8 cellular contexts compared by ENCODE assay signal in the genomic region with DNA sequence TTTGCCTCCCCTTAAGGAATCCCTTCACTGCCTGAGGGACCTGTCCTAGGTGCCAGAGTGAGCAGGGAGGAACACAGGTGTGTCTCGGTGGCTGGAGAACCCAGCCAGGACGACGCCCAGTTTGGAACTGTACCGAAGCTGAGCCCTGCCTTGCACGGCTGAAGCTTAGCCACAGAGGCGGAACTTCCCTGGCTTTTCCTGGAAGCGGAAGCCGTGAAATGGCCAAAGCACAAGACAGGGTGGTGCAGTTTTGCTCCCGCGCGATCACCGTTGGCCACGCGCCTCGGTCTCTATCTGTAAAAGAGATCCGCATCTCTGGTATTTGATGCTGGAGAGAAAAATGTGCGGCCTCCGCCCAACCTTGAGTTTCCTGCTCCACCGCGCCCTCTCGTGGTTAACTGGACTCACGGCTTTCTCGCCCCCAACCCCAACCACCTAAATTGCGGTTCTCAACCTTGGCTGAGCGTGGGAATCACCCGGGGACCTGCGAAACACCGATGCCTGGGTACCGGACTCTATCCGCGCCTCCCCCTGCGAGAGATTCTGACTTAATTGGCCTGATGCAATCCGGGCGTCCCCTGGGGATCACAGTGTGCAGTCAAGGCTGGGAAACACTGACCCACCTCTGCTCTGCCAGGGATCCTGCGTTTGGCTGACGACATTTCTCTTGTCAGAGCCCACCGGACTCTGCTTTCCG.
A peak's percentile ranks its signal among the peaks of the same experiment; 100 is the strongest.
DNase-seq lines count a peak whose midpoint lies in the region; ATAC-seq and TF ChIP-seq lines count a peak whose summit lies in the region.

No MANE protein-coding gene starts in this region.

- peak overlapping the region; percentile 11 for H2BK5ac ChIP-seq in IMR-90 (ENCODE audit: low read depth, low read length, poor library complexity, severe bottlenecking)

- H4K5ac ChIP-seq in IMR-90 (ENCODE audit: low read depth, low read length): peak overlapping the region; percentile 57

- H3K14ac ChIP-seq in IMR-90 (replicated peaks; ENCODE audit: low read depth, low read length): peak overlapping the region; percentile 31; the same call in 1 of the 2 replicates

- no peaks in the 10 kb centered on the region for H3K36me3 ChIP-seq in ACC112 (ENCODE audit: insufficient read depth, low read length)
- H3K36me3 ChIP-seq in IMR-90 (ENCODE audit: control insufficient read depth, insufficient read depth, low read length): no peaks in the 10 kb centered on the region

- CTCF ChIA-PET in IMR-90 (lab: Yijun Ruan, JAX): interaction anchor here (0.6 to 1.0 kb wide), 5 partner anchors 12 to 408 kb away, joined by 3 to 4 read pairs (median 3); no protein-coding TSS in a partner anchor

- H3K4ac ChIP-seq in IMR-90 (ENCODE audit: low read depth, low read length): peak overlapping the region; percentile 84

- TF ChIP-seq CTCF in IMR-90 (conservative IDR thresholded peaks at IDR 0.05; ENCODE audit: low read depth, low read length): peak; percentile 88
- TF ChIP-seq CTCF in fibroblast of the aortic adventitia (IDR thresholded peaks at IDR 0.05; ENCODE audit: insufficient read depth, low read length): peak; percentile 80
- TF ChIP-seq CTCF in nephron progenitor cell (IDR thresholded peaks at IDR 0.05): peak; percentile 73

- peak overlapping the region; percentile 89 for H2AK9ac ChIP-seq in IMR-90 (replicated peaks; ENCODE audit: low read depth, low read length, poor library complexity)

- intact Hi-C loops in IMR-90 (cut with micrococcal nuclease): loop anchor here (1.0 to 5.0 kb wide), 2 partner anchors 113 to 360 kb away; no protein-coding TSS in a partner anchor

- peak overlapping the region; percentile 83 to 92 for H4K8ac ChIP-seq in IMR-90 (ENCODE audit: low read depth in 2 of 2, low read length in 2 of 2)

- peak overlapping the region; percentile 83 for H2BK120ac ChIP-seq in IMR-90 (ENCODE audit: low read depth, low read length)

- peak; percentile 88 for TF ChIP-seq RAD21 in IMR-90 (IDR thresholded peaks at IDR 0.05; ENCODE audit: low read length)

- H3K27ac ChIP-seq in ACC112 (ENCODE audit: low read depth, low read length): peak overlapping the region; percentile 82
- H3K27ac ChIP-seq in IMR-90 (ENCODE audit: insufficient read depth, low read length): peak overlapping the region; percentile 6; the same call in 1 of the 2 replicates

- peak overlapping the region; percentile 29 for H3K9ac ChIP-seq in IMR-90 (ENCODE audit: low read depth, low read length)

- no peak overlapping the region for H2AK5ac ChIP-seq in IMR-90 (ENCODE audit: low read depth, low read length)

- no peaks in the 10 kb centered on the region for H3K27me3 ChIP-seq in ACC112 (ENCODE audit: insufficient read depth, low read length)
- H3K27me3 ChIP-seq in IMR-90 (ENCODE audit: control insufficient read depth, insufficient read depth, low read length): no peaks in the 10 kb centered on the region

- no peaks in the 10 kb centered on the region for H4K20me1 ChIP-seq in IMR-90 (ENCODE audit: insufficient read depth, low read length)

- peak overlapping the region; percentile 10 for H3K23ac ChIP-seq in IMR-90 (ENCODE audit: low read depth, low read length)

- peaks cover 4% of the 10 kb centered on the region for H3K4me1 Mint-ChIP-seq in activated T-helper 17 cell treated with anti-CD3 and anti-CD28 coated beads, Interleukin-2, amount 50 U/mL, for 72 hours
- peaks cover 32% of the 10 kb centered on the region for H3K4me1 Mint-ChIP-seq in nephron progenitor cell
- H3K4me1 Mint-ChIP-seq in stimulated activated naive B cell treated with anti-CD40 and anti-IgM and Interleukin-4, amounts not matched to agents 10 μg/mL and 1 μg/mL and 100 μg/mL, for 72 hours: peaks cover 4 to 7% of the 10 kb centered on the region in 2 donors

- WGBS in IMR-90 (ENCODE audit: extremely low coverage in 2 of 2, insufficient read length in 1 of 2), 2 experiments: 5% methylated on average over 15 of the region's 38 CpGs; no CpG with 5 or more reads in 1 of the 2 experiments

- H3K18ac ChIP-seq in IMR-90 (ENCODE audit: low read depth, low read length): peak overlapping the region; percentile 14

- H3K79me1 ChIP-seq in IMR-90 (ENCODE audit: low read depth in 1 of 2, low read length in 2 of 2): no peaks in the 10 kb centered on the region

- no peaks in the 10 kb centered on the region for H3K79me2 ChIP-seq in ACC112 (ENCODE audit: control insufficient read depth, insufficient read depth, low read length, unreplicated experiment)

- peak overlapping the region; percentile 81 for H4K91ac ChIP-seq in IMR-90 (ENCODE audit: insufficient read depth, low read depth, low read length)

- DNase-seq in IMR-90 (peak; percentile 71), RPMI7951 (ENCODE audit: low read depth) (peak; percentile 77), fibroblast of the aortic adventitia (ENCODE audit: low read depth) (peak; percentile 94), nephron progenitor cell (peak; percentile 96)
- DNase-seq in stimulated activated naive B cell treated with anti-CD40 and anti-IgM and Interleukin-4, amounts not matched to agents 10 μg/mL and 1 μg/mL and 100 μg/mL, for 72 hours: peak; percentile 42

- peak overlapping the region; percentile 61; the same call in 2 of the 3 replicates for H2BK15ac ChIP-seq in IMR-90 (ENCODE audit: low read depth, low read length)

- no peaks in the 10 kb centered on the region for H3K27me3 Mint-ChIP-seq in activated T-helper 17 cell treated with anti-CD3 and anti-CD28 coated beads, Interleukin-2, amount 50 U/mL, for 72 hours
- peaks cover 21% of the 10 kb centered on the region for H3K27me3 Mint-ChIP-seq in nephron progenitor cell (ENCODE audit: low read depth, poor library complexity)
- peaks cover 46 to 55% of the 10 kb centered on the region in 2 donors for H3K27me3 Mint-ChIP-seq in stimulated activated naive B cell treated with anti-CD40 and anti-IgM and Interleukin-4, amounts not matched to agents 10 μg/mL and 1 μg/mL and 100 μg/mL, for 72 hours

- in situ Hi-C loops in IMR-90 (cut with MboI; ENCODE audit: low sequenced_read_pairs): loop anchor here (5.0 to 25.0 kb wide), 2 partner anchors 110 to 530 kb away; no protein-coding TSS in a partner anchor

- POLR2A ChIA-PET in IMR-90 (lab: Charles Lee; ENCODE audit: unreplicated experiment): no interaction called here

- H3K36me3 Mint-ChIP-seq in activated T-helper 17 cell treated with anti-CD3 and anti-CD28 coated beads, Interleukin-2, amount 50 U/mL, for 72 hours (ENCODE audit: low read depth): no peaks in the 10 kb centered on the region
- H3K36me3 Mint-ChIP-seq in nephron progenitor cell (ENCODE audit: low read depth): peaks cover 2% of the 10 kb centered on the region
- H3K36me3 Mint-ChIP-seq in stimulated activated naive B cell treated with anti-CD40 and anti-IgM and Interleukin-4, amounts not matched to agents 10 μg/mL and 1 μg/mL and 100 μg/mL, for 72 hours: no peaks in the 10 kb centered on the region

- ATAC-seq in GM18868 (IDR thresholded peaks at IDR 0.05; ENCODE audit: unreplicated experiment) (peak; percentile 83), IMR-90 (ENCODE audit: low read depth) (peak; percentile 92)
- peak; percentile 83 for ATAC-seq in activated T-helper 17 cell treated with anti-CD3 and anti-CD28 coated beads, Interleukin-2, amount 50 U/mL, for 72 hours (replicated peaks)
- ATAC-seq in stimulated activated naive B cell treated with anti-CD40 and anti-IgM and Interleukin-4, amounts not matched to agents 10 μg/mL and 1 μg/mL and 100 μg/mL, for 72 hours (replicated peaks): peak; percentile 81 to 91

- H3K4me1 ChIP-seq in ACC112 (ENCODE audit: control insufficient read depth, insufficient read depth, low read length, unreplicated experiment) (peaks cover 20% of the 10 kb centered on the region), IMR-90 (ENCODE audit: control insufficient read depth, insufficient read depth, low read length) (peaks cover 9% of the 10 kb centered on the region)

- dilution Hi-C loops in IMR-90 (cut with HindIII; ENCODE audit: low sequenced_read_pairs, unreplicated experiment): loop anchor here (25.0 kb wide), 1 partner anchor 105 kb away; a partner anchor contains a TSS

- no peaks in the 10 kb centered on the region for H3K9me1 ChIP-seq in IMR-90 (ENCODE audit: insufficient read depth, low read length)

- peak overlapping the region; percentile 13; the same call in 1 of the 2 replicates for H3K56ac ChIP-seq in IMR-90 (ENCODE audit: extremely low read depth, insufficient read depth, low read length)

- peak overlapping the region; percentile 88 for H2AFZ ChIP-seq in ACC112 (ENCODE audit: low read length, unreplicated experiment)
- H2AFZ ChIP-seq in IMR-90 (replicated peaks; ENCODE audit: low read length, poor library complexity): peak overlapping the region; percentile 95

- peak overlapping the region; percentile 63 for H2BK20ac ChIP-seq in IMR-90 (ENCODE audit: low read depth, low read length)

- H3K4me3 Mint-ChIP-seq in activated T-helper 17 cell treated with anti-CD3 and anti-CD28 coated beads, Interleukin-2, amount 50 U/mL, for 72 hours: peak overlapping the region; percentile 74
- H3K4me3 Mint-ChIP-seq in nephron progenitor cell: peak overlapping the region; percentile 74
- H3K4me3 Mint-ChIP-seq in stimulated activated naive B cell treated with anti-CD40 and anti-IgM and Interleukin-4, amounts not matched to agents 10 μg/mL and 1 μg/mL and 100 μg/mL, for 72 hours: peak overlapping the region; percentile 49 to 52

- no peak for TF ChIP-seq POLR2A in IMR-90 (IDR thresholded peaks at IDR 0.05; ENCODE audit: low read depth, low read length)

- H3K27ac Mint-ChIP-seq in activated T-helper 17 cell treated with anti-CD3 and anti-CD28 coated beads, Interleukin-2, amount 50 U/mL, for 72 hours: no peak overlapping the region
- peak overlapping the region; percentile 51 for H3K27ac Mint-ChIP-seq in nephron progenitor cell
- H3K27ac Mint-ChIP-seq in stimulated activated naive B cell treated with anti-CD40 and anti-IgM and Interleukin-4, amounts not matched to agents 10 μg/mL and 1 μg/mL and 100 μg/mL, for 72 hours: no peak overlapping the region

- H3K9me3 ChIP-seq in IMR-90 (ENCODE audit: control insufficient read depth, insufficient read depth, low read length): no peaks in the 10 kb centered on the region

- H3K4me3 ChIP-seq in ACC112 (ENCODE audit: low read depth, low read length) (peak overlapping the region; percentile 77), IMR-90 (ENCODE audit: insufficient read depth, low read depth, low read length) (peak overlapping the region; percentile 22), fibroblast of the aortic adventitia (ENCODE audit: low read depth, low read length) (peak overlapping the region; percentile 26)

- no peaks in the 10 kb centered on the region for H3K9me3 Mint-ChIP-seq in activated T-helper 17 cell treated with anti-CD3 and anti-CD28 coated beads, Interleukin-2, amount 50 U/mL, for 72 hours
- H3K9me3 Mint-ChIP-seq in nephron progenitor cell: peaks cover 27% of the 10 kb centered on the region
- H3K9me3 Mint-ChIP-seq in stimulated activated naive B cell treated with anti-CD40 and anti-IgM and Interleukin-4, amounts not matched to agents 10 μg/mL and 1 μg/mL and 100 μg/mL, for 72 hours: peaks cover 5 to 7% of the 10 kb centered on the region in 2 donors

- peak overlapping the region; percentile 81 for H3K4me2 ChIP-seq in IMR-90 (ENCODE audit: low read depth, low read length)

- BruUV-seq in IMR-90 (replicated peaks; lab: Mats Ljungman, UMichigan): no TSS peak

TF ChIP-seq in IMR-90, 13 proteins besides CTCF, POLR2A, EP300 and RAD21 (continues in another document):
- TF ChIP-seq MXI1 (IDR thresholded peaks at IDR 0.05; ENCODE audit: borderline replicate concordance, low read depth, low read length): no peak
- TF ChIP-seq CHD1 (IDR thresholded peaks at IDR 0.05; ENCODE audit: low read depth, low read length): no peak

Comparison
In these comparisons a context has a peak if more than half of its experiments do, and no peak if none do; other contexts are left out.
1. Peak in every context shown above with its lines: DNase-seq, ATAC-seq, H3K4me3 ChIP-seq and H3K27ac ChIP-seq.
2. H3K4me3 ChIP-seq: peak in every context shown above with its lines; median percentile 77 in ACC112; 26 in fibroblast of the aortic adventitia; 22 in IMR-90.
3. DNase-seq: peak in every context shown above with its lines; median percentile 96 in nephron progenitor cell; 94 in fibroblast of the aortic adventitia; 77 in RPMI7951; 71 in IMR-90; 42 in stimulated activated naive B cell treated with anti-CD40 and anti-IgM and Interleukin-4, amounts not matched to agents 10 μg/mL and 1 μg/mL and 100 μg/mL, for 72 hours.